ENCODE assay signal across 11 cellular contexts in the genomic region with DNA sequence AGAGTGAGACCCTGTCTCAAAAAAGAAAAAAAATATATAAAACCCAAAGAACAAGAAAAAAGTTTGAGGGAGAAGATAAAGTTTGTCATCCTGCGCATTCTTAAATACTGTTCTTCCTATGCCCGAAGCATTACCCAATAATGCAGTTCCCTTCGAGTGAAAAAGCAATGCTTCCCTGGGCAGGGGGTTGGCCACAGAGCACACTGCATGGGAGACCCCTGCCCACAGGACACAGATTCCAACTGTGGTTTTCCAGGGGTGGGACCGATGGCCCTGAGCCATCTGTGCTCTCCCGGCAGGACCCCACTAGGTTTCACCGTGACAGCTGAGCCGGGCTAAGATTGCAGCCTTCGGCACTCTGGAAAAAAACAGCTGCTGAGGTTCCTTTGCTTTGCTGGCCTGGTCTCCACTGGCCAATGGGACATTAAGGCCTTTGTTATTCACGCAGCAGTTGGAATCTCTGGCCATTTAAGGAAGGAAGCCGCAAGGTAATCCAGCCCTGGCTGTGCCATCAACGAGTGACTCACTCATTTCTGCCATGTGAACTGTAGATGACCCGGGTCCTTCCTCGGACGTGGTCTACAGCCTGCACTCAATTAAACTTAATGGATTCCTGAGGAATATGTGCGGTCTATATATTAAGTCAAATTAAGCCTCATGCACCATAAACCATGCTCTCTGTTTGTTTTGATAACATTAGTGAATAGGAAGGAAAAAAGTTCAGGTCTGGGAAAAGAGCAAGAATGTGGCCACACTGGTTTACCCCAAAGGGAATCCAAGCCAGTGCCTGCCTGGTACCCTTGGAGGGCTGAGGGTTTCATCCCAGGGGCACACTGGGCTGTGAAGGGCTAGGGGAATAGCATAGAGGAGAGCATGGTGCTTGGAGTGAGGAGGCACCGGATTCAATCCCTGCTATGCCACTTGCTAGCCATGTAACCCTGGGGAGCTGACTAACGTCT.
DNase-seq lines count a peak whose midpoint lies in the region; ATAC-seq and TF ChIP-seq lines count a peak whose summit lies in the region.
"Had no signal": no experiment of that assay in that cellular context is flagged by ENCODE, and none has a peak within 500 bp of the region (broad histone marks: within the 10 kb centered on the region; RNA-seq: fewer than 3 reads in every experiment).

No MANE protein-coding gene starts in this region.

- H2AFZ ChIP-seq in PC-3 (ENCODE audit: low read length): peak overlapping the region; percentile 47; the same call in 1 of the 2 replicates

- ATAC-seq in PC-3 (peak; percentile 50), HG02571 (IDR thresholded peaks at IDR 0.05; ENCODE audit: unreplicated experiment) (no peak), HG02678 (IDR thresholded peaks at IDR 0.05; ENCODE audit: unreplicated experiment) (no peak)
- ATAC-seq in activated CD4-positive, CD25-positive, alpha-beta regulatory T cell treated with anti-CD3 and anti-CD28 coated beads, Interleukin-2, amount 50 U/mL, for 24 hours: no peak
- ATAC-seq: activated naive CD8-positive, alpha-beta T cell treated with anti-CD3 and anti-CD28 coated beads, Interleukin-2, amount 50 U/mL, for 24 hours; naive thymus-derived CD8-positive, alpha-beta T cell had no signal

- H3K27me3 ChIP-seq in PC-3 (ENCODE audit: low read length) (no peaks in the 10 kb centered on the region), esophagus squamous epithelium (peaks cover 0 to 3% (median 0%) of the 10 kb centered on the region in 4 donors)

- H3F3A ChIP-seq in PC-3 (ENCODE audit: low read length, unreplicated experiment): no peaks in the 10 kb centered on the region

- TF ChIP-seq POLR2A in esophagus squamous epithelium (IDR thresholded peaks at IDR 0.05): no peak

- intact Hi-C loops in PC-3 (cut with micrococcal nuclease) (loop anchor here (5.0 kb wide), 2 partner anchors 137 to 167 kb away; no protein-coding TSS in a partner anchor), esophagus squamous epithelium (cut with DNase I) (no loop called here)

- H3K4me2 ChIP-seq in PC-3 (ENCODE audit: low read length): peak overlapping the region; percentile 4; the same call in 1 of the 2 replicates

- POLR2A ChIA-PET in PC-3 (lab: Charles Lee; ENCODE audit: unreplicated experiment): no interaction called here

- H3K27ac Mint-ChIP-seq in neural crest cell (ENCODE audit: unreplicated experiment): peak overlapping the region; percentile 83
- H3K27ac Mint-ChIP-seq: activated naive CD8-positive, alpha-beta T cell treated with anti-CD3 and anti-CD28 coated beads, Interleukin-2, amount 50 U/mL, for 24 hours; naive thymus-derived CD8-positive, alpha-beta T cell had no signal

- no peak overlapping the region for H3K9ac ChIP-seq in PC-3 (ENCODE audit: low read length)

- no peaks in the 10 kb centered on the region for H3K36me3 Mint-ChIP-seq in neural crest cell (ENCODE audit: low read depth)
- H3K36me3 Mint-ChIP-seq: naive thymus-derived CD8-positive, alpha-beta T cell had no signal

- H3K9me2 ChIP-seq in PC-3 (replicated peaks; ENCODE audit: low read length): no peaks in the 10 kb centered on the region

- H3K4me1 ChIP-seq in PC-3 (ENCODE audit: insufficient read depth, low read length): peaks cover 25% of the 10 kb centered on the region
- H3K4me1 ChIP-seq in esophagus squamous epithelium: peaks cover 0 to 39% (median 15%) of the 10 kb centered on the region in 3 donors

- DNase-seq in Daoy (ENCODE audit: low read depth) (peak; percentile 97), PC-3 (peak; percentile 90), esophagus squamous epithelium (lab: John Stamatoyannopoulos, UW) (no peak), neural crest cell (ENCODE audit: low read depth, low spot score) (no peak), cerebellar cortex (ENCODE audit: low spot score) (no peak)
- DNase-seq: activated naive CD8-positive, alpha-beta T cell treated with anti-CD3 and anti-CD28 coated beads, Interleukin-2, amount 50 U/mL, for 24 hours; naive thymus-derived CD8-positive, alpha-beta T cell; RPMI8226 had no signal

- no TSS peak for BruUV-seq in PC-3 (replicated peaks; lab: Mats Ljungman, UMichigan)

- H3K4me3 Mint-ChIP-seq in neural crest cell: no peak overlapping the region
- H3K4me3 Mint-ChIP-seq: activated naive CD8-positive, alpha-beta T cell treated with anti-CD3 and anti-CD28 coated beads, Interleukin-2, amount 50 U/mL, for 24 hours; naive thymus-derived CD8-positive, alpha-beta T cell had no signal

- H4K20me1 ChIP-seq in PC-3 (ENCODE audit: low read length): no peaks in the 10 kb centered on the region

- H3K27ac ChIP-seq in PC-3 (ENCODE audit: low read length) (peak overlapping the region; percentile 45), esophagus squamous epithelium (peak overlapping the region; percentile 26 to 76 (median 61))

- no peaks in the 10 kb centered on the region for H3K36me3 ChIP-seq in PC-3 (ENCODE audit: low read depth, low read length)
- no peaks in the 10 kb centered on the region for H3K36me3 ChIP-seq in esophagus squamous epithelium

- no peaks in the 10 kb centered on the region for H3K27me3 Mint-ChIP-seq in neural crest cell (ENCODE audit: low read depth)
- H3K27me3 Mint-ChIP-seq: activated naive CD8-positive, alpha-beta T cell treated with anti-CD3 and anti-CD28 coated beads, Interleukin-2, amount 50 U/mL, for 24 hours had no signal

- H3K9me3 ChIP-seq in PC-3 (ENCODE audit: low read length) (no peaks in the 10 kb centered on the region), esophagus squamous epithelium (no peaks in the 10 kb centered on the region)

- peaks cover 30% of the 10 kb centered on the region for H3K4me1 Mint-ChIP-seq in neural crest cell
- H3K4me1 Mint-ChIP-seq: activated naive CD8-positive, alpha-beta T cell treated with anti-CD3 and anti-CD28 coated beads, Interleukin-2, amount 50 U/mL, for 24 hours had no signal

- H3K4me3 ChIP-seq in PC-3 (ENCODE audit: low read length) (no peak overlapping the region), esophagus squamous epithelium (no peak overlapping the region)

- H3K79me2 ChIP-seq in PC-3 (ENCODE audit: low read length): no peaks in the 10 kb centered on the region

- H3K9me3 Mint-ChIP-seq in neural crest cell: no peaks in the 10 kb centered on the region
- H3K9me3 Mint-ChIP-seq: activated naive CD8-positive, alpha-beta T cell treated with anti-CD3 and anti-CD28 coated beads, Interleukin-2, amount 50 U/mL, for 24 hours had no signal

- whole genome bisulfite sequencing in esophagus squamous epithelium, 2 donors: 50 to 58% methylated on average over 16 to 17 of the region's 17 CpGs

- no peak for TF ChIP-seq CTCF in PC-3 (conservative IDR thresholded peaks at IDR 0.05; ENCODE audit: low read depth, low read length)
- TF ChIP-seq CTCF in esophagus squamous epithelium (IDR thresholded peaks at IDR 0.05): no peak
- no peak for TF ChIP-seq CTCF in neural crest cell (conservative IDR thresholded peaks at IDR 0.05)

- CTCF ChIA-PET in PC-3 (lab: Charles Lee): no interaction called here

Comparison
In these comparisons a context has a peak if more than half of its experiments do, and no peak if none do; other contexts are left out.
1. DNase-seq: peak in Daoy (single experiment) and PC-3 (single experiment); none in esophagus squamous epithelium (single experiment), neural crest cell (single experiment) and cerebellar cortex (single experiment).